Comparison of ENCODE assay signal across 1 cellular context in the genomic region with DNA sequence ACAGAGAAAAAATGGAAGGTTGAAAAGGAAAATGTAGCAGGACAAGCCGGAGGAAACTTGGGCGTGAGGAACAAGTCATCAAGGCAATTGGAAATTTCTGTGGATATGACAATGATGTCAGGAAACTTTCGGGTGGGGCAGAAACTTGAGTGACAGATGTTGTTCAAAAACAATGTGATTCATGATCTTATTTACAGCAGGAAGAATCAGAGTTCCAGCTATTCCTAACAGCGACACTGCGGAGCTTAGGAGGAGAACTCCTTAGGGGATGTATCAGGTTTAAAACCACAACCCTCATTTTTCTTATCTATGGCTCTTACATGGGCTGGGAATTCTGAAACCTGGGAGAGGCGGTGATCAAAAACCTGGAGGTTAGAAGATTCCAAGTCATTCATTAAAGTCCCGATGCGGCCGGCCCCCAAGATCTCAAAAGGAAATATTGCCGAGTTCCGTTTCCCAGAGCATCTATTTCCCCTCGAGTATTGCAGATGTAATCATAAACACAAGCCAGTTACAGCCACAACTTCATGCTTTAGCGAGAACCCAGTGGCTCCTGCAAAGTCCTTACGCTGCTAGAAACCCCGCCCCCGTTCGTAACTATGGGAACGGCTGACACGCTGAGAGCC.
TF ChIP-seq lines count a peak whose summit lies in the region.

No MANE protein-coding gene starts in this region.

TF ChIP-seq in HEK293, 187 proteins besides CTCF, POLR2A, EP300 and RAD21 (continued from another document and continues in another):
- TF ChIP-seq, protein P1, sequence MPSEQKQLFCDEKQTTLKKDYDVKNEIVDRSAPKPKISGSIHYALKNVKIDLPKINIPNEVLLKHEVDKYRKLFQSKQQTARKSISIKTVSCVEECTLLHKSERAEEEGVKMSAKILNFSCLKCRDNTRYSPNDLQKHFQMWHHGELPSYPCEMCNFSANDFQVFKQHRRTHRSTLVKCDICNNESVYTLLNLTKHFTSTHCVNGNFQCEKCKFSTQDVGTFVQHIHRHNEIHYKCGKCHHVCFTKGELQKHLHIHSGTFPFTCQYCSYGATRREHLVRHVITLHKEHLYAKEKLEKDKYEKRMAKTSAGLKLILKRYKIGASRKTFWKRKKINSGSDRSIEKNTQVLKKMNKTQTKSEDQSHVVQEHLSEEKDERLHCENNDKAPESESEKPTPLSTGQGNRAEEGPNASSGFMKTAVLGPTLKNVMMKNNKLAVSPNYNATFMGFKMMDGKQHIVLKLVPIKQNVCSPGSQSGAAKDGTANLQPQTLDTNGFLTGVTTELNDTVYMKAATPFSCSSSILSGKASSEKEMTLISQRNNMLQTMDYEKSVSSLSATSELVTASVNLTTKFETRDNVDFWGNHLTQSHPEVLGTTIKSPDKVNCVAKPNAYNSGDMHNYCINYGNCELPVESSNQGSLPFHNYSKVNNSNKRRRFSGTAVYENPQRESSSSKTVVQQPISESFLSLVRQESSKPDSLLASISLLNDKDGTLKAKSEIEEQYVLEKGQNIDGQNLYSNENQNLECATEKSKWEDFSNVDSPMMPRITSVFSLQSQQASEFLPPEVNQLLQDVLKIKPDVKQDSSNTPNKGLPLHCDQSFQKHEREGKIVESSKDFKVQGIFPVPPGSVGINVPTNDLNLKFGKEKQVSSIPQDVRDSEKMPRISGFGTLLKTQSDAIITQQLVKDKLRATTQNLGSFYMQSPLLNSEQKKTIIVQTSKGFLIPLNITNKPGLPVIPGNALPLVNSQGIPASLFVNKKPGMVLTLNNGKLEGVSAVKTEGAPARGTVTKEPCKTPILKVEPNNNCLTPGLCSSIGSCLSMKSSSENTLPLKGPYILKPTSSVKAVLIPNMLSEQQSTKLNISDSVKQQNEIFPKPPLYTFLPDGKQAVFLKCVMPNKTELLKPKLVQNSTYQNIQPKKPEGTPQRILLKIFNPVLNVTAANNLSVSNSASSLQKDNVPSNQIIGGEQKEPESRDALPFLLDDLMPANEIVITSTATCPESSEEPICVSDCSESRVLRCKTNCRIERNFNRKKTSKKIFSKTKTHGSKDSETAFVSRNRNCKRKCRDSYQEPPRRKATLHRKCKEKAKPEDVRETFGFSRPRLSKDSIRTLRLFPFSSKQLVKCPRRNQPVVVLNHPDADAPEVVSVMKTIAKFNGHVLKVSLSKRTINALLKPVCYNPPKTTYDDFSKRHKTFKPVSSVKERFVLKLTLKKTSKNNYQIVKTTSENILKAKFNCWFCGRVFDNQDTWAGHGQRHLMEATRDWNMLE (tag by site-specific recombination; conservative IDR thresholded peaks at IDR 0.05; ENCODE audit: low read depth), result 0 out of 2 replicates have a peak, but pooled peaks have one; percentile 12
- no peak for TF ChIP-seq ZNF248 (tag by site-specific recombination; IDR thresholded peaks at IDR 0.05)
- TF ChIP-seq HOXC10 (CRISPR knock-in tag; IDR thresholded peaks at IDR 0.05), result no peak
- no peak for TF ChIP-seq ZNF433 (tag by site-specific recombination; IDR thresholded peaks at IDR 0.05; ENCODE audit: low read depth)
- TF ChIP-seq, protein P2, sequence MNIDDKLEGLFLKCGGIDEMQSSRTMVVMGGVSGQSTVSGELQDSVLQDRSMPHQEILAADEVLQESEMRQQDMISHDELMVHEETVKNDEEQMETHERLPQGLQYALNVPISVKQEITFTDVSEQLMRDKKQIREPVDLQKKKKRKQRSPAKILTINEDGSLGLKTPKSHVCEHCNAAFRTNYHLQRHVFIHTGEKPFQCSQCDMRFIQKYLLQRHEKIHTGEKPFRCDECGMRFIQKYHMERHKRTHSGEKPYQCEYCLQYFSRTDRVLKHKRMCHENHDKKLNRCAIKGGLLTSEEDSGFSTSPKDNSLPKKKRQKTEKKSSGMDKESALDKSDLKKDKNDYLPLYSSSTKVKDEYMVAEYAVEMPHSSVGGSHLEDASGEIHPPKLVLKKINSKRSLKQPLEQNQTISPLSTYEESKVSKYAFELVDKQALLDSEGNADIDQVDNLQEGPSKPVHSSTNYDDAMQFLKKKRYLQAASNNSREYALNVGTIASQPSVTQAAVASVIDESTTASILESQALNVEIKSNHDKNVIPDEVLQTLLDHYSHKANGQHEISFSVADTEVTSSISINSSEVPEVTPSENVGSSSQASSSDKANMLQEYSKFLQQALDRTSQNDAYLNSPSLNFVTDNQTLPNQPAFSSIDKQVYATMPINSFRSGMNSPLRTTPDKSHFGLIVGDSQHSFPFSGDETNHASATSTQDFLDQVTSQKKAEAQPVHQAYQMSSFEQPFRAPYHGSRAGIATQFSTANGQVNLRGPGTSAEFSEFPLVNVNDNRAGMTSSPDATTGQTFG (tag by site-specific recombination; IDR thresholded peaks at IDR 0.05; ENCODE audit: borderline replicate concordance), result no peak
- no peak for TF ChIP-seq BCL11A (tag by site-specific recombination; IDR thresholded peaks at IDR 0.05; ENCODE audit: low read depth)
- no peak for TF ChIP-seq OVOL3 (tag by site-specific recombination; IDR thresholded peaks at IDR 0.05)
- TF ChIP-seq ZNF223 (tag by site-specific recombination; IDR thresholded peaks at IDR 0.05), result no peak
- TF ChIP-seq ZNF394 (tag by site-specific recombination; IDR thresholded peaks at IDR 0.05; ENCODE audit: borderline replicate concordance), result no peak
- no peak for TF ChIP-seq GLIS2 (tag by site-specific recombination; IDR thresholded peaks at IDR 0.05)
- no peak for TF ChIP-seq SP2 (tag by site-specific recombination; IDR thresholded peaks at IDR 0.05)
- TF ChIP-seq ZNF561 (tag by site-specific recombination; IDR thresholded peaks at IDR 0.05; ENCODE audit: borderline replicate concordance), result peak; percentile 64; the same call in 1 of the 2 replicates
- TF ChIP-seq ZNF791 (tag by site-specific recombination; IDR thresholded peaks at IDR 0.05), result no peak
- TF ChIP-seq, protein P3, sequence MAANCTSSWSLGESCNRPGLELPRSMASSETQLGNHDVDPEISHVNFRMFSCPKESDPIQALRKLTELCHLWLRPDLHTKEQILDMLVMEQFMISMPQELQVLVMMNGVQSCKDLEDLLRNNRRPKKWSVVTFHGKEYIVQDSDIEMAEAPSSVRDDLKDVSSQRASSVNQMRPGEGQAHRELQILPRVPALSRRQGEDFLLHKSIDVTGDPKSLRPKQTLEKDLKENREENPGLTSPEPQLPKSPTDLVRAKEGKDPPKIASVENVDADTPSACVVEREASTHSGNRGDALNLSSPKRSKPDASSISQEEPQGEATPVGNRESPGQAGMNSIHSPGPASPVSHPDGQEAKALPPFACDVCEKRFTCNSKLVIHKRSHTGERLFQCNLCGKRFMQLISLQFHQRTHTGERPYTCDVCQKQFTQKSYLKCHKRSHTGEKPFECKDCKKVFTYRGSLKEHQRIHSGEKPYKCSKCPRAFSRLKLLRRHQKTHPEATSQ (tag by site-specific recombination; IDR thresholded peaks at IDR 0.05), result no peak
- TF ChIP-seq ZNF514 (tag by site-specific recombination; IDR thresholded peaks at IDR 0.05), result no peak
- no peak for TF ChIP-seq ZNF202 (tag by site-specific recombination; IDR thresholded peaks at IDR 0.05; ENCODE audit: borderline replicate concordance)
- TF ChIP-seq EGR2 (tag by site-specific recombination; IDR thresholded peaks at IDR 0.05; ENCODE audit: low read depth), result no peak
- 0 out of 2 replicates have a peak, but pooled peaks have one; percentile 23 for TF ChIP-seq ZNF335 (tag by site-specific recombination; conservative IDR thresholded peaks at IDR 0.05)
- no peak for TF ChIP-seq ZNF37A (tag by site-specific recombination; IDR thresholded peaks at IDR 0.05)
- TF ChIP-seq, protein P4, sequence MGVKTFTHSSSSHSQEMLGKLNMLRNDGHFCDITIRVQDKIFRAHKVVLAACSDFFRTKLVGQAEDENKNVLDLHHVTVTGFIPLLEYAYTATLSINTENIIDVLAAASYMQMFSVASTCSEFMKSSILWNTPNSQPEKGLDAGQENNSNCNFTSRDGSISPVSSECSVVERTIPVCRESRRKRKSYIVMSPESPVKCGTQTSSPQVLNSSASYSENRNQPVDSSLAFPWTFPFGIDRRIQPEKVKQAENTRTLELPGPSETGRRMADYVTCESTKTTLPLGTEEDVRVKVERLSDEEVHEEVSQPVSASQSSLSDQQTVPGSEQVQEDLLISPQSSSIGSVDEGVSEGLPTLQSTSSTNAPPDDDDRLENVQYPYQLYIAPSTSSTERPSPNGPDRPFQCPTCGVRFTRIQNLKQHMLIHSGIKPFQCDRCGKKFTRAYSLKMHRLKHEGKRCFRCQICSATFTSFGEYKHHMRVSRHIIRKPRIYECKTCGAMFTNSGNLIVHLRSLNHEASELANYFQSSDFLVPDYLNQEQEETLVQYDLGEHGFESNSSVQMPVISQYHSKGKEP (tag by site-specific recombination; IDR thresholded peaks at IDR 0.05), result 0 out of 2 replicates have a peak, but pooled peaks have one; percentile 11
- no peak for TF ChIP-seq ZFP41 (tag by site-specific recombination; IDR thresholded peaks at IDR 0.05; ENCODE audit: borderline replicate concordance)
- no peak for TF ChIP-seq ZNF843 (tag by site-specific recombination; IDR thresholded peaks at IDR 0.05)
- TF ChIP-seq ZNF596 (tag by site-specific recombination; IDR thresholded peaks at IDR 0.05), result no peak
- TF ChIP-seq ZNF175 (tag by site-specific recombination; IDR thresholded peaks at IDR 0.05), result no peak
- TF ChIP-seq ZNF768 (tag by site-specific recombination; IDR thresholded peaks at IDR 0.05), result no peak
- TF ChIP-seq ZNF24 (tag by site-specific recombination; IDR thresholded peaks at IDR 0.05), result no peak
- no peak for TF ChIP-seq ZNF529 (tag by site-specific recombination; IDR thresholded peaks at IDR 0.05; ENCODE audit: insufficient replicate concordance)
- TF ChIP-seq, protein P5, sequence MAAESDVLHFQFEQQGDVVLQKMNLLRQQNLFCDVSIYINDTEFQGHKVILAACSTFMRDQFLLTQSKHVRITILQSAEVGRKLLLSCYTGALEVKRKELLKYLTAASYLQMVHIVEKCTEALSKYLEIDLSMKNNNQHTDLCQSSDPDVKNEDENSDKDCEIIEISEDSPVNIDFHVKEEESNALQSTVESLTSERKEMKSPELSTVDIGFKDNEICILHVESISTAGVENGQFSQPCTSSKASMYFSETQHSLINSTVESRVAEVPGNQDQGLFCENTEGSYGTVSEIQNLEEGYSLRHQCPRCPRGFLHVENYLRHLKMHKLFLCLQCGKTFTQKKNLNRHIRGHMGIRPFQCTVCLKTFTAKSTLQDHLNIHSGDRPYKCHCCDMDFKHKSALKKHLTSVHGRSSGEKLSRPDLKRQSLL (tag by site-specific recombination; IDR thresholded peaks at IDR 0.05), result no peak
- no peak for TF ChIP-seq ZNF664 (tag by site-specific recombination; IDR thresholded peaks at IDR 0.05)
- TF ChIP-seq, protein P6, sequence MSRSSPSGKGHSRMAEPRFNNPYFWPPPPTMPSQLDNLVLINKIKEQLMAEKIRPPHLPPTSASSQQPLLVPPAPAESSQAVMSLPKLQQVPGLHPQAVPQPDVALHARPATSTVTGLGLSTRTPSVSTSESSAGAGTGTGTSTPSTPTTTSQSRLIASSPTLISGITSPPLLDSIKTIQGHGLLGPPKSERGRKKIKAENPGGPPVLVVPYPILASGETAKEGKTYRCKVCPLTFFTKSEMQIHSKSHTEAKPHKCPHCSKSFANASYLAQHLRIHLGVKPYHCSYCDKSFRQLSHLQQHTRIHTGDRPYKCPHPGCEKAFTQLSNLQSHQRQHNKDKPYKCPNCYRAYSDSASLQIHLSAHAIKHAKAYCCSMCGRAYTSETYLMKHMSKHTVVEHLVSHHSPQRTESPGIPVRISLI (tag by site-specific recombination; IDR thresholded peaks at IDR 0.05), result no peak
- TF ChIP-seq ZNF629 (tag by site-specific recombination; IDR thresholded peaks at IDR 0.05), result no peak; the same call in 1 of the 2 replicates
- TF ChIP-seq, protein P7, sequence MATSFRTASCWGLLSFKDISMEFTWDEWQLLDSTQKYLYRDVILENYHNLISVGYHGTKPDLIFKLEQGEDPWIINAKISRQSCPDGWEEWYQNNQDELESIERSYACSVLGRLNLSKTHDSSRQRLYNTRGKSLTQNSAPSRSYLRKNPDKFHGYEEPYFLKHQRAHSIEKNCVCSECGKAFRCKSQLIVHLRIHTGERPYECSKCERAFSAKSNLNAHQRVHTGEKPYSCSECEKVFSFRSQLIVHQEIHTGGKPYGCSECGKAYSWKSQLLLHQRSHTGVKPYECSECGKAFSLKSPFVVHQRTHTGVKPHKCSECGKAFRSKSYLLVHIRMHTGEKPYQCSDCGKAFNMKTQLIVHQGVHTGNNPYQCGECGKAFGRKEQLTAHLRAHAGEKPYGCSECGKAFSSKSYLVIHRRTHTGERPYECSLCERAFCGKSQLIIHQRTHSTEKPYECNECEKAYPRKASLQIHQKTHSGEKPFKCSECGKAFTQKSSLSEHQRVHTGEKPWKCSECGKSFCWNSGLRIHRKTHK (tag by site-specific recombination; IDR thresholded peaks at IDR 0.05), result no peak
- TF ChIP-seq, protein P8, sequence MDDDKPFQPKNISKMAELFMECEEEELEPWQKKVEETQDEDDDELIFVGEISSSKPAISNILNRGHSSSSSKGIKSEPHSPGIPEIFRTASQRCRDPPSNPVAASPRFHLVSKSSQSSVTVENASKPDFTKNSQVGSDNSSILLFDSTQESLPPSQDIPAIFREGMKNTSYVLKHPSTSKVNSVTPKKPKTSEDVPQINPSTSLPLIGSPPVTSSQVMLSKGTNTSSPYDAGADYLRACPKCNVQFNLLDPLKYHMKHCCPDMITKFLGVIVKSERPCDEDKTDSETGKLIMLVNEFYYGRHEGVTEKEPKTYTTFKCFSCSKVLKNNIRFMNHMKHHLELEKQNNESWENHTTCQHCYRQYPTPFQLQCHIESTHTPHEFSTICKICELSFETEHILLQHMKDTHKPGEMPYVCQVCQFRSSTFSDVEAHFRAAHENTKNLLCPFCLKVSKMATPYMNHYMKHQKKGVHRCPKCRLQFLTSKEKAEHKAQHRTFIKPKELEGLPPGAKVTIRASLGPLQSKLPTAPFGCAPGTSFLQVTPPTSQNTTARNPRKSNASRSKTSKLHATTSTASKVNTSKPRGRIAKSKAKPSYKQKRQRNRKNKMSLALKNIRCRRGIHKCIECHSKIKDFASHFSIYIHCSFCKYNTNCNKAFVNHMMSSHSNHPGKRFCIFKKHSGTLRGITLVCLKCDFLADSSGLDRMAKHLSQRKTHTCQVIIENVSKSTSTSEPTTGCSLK (tag by site-specific recombination; IDR thresholded peaks at IDR 0.05), result no peak
- TF ChIP-seq, protein P9, sequence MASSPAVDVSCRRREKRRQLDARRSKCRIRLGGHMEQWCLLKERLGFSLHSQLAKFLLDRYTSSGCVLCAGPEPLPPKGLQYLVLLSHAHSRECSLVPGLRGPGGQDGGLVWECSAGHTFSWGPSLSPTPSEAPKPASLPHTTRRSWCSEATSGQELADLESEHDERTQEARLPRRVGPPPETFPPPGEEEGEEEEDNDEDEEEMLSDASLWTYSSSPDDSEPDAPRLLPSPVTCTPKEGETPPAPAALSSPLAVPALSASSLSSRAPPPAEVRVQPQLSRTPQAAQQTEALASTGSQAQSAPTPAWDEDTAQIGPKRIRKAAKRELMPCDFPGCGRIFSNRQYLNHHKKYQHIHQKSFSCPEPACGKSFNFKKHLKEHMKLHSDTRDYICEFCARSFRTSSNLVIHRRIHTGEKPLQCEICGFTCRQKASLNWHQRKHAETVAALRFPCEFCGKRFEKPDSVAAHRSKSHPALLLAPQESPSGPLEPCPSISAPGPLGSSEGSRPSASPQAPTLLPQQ (tag by site-specific recombination; IDR thresholded peaks at IDR 0.05), result no peak
- TF ChIP-seq, protein P10, sequence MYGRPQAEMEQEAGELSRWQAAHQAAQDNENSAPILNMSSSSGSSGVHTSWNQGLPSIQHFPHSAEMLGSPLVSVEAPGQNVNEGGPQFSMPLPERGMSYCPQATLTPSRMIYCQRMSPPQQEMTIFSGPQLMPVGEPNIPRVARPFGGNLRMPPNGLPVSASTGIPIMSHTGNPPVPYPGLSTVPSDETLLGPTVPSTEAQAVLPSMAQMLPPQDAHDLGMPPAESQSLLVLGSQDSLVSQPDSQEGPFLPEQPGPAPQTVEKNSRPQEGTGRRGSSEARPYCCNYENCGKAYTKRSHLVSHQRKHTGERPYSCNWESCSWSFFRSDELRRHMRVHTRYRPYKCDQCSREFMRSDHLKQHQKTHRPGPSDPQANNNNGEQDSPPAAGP (tag by site-specific recombination; IDR thresholded peaks at IDR 0.05), result no peak
- TF ChIP-seq ZFP3 (tag by site-specific recombination; IDR thresholded peaks at IDR 0.05; ENCODE audit: low read depth), result no peak
- TF ChIP-seq ZNF610 (tag by site-specific recombination; IDR thresholded peaks at IDR 0.05; ENCODE audit: borderline replicate concordance), result no peak
